10 cellular contexts compared by ENCODE assay signal in the genomic region with DNA sequence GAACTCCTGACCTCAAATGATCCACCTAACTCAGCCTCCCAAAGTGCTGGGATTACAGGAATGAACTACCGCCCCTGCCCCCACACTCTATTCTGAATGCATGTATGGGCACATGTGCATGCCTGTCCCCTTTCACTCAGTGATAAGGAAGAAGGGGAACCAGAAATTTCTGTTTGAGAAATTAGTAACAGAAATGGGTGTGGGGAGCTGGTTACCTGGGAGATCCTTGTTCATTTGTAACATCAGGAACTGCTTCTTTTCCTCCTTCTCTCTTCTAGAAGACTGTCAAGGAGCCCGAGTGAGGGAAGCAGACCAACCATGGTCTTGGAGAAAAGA. TPM values are rescaled to one million over a fixed set of nuclear protein-coding genes. Genes with fewer than 3 reads are reported as not detected.
DNase-seq lines count a peak whose midpoint lies in the region; ATAC-seq and TF ChIP-seq lines count a peak whose summit lies in the region.
"Had no signal": no experiment of that assay in that cellular context is flagged by ENCODE, and none has a peak within 500 bp of the region (broad histone marks: within the 10 kb centered on the region; RNA-seq: fewer than 3 reads in every experiment).

No MANE protein-coding gene starts in this region.

- no peak overlapping the region for H3K27ac Mint-ChIP-seq in nephron progenitor cell

- peaks cover 23% of the 10 kb centered on the region for H3K36me3 Mint-ChIP-seq in nephron progenitor cell (ENCODE audit: low read depth)

- peaks cover 39% of the 10 kb centered on the region for H3K4me1 Mint-ChIP-seq in nephron progenitor cell

- ATAC-seq in Right ventricle myocardium superior (ENCODE audit: poor library complexity) (no peak), HG03139 (IDR thresholded peaks at IDR 0.05; ENCODE audit: unreplicated experiment) (no peak)

- intact Hi-C loops in left ventricle myocardium inferior (cut with micrococcal nuclease) (no loop called here), Right ventricle myocardium superior (cut with DNase I) (no loop called here)

- no peaks in the 10 kb centered on the region for H3K9me3 Mint-ChIP-seq in nephron progenitor cell

- H3K9me3 ChIP-seq in left ventricle myocardium inferior (replicated peaks), result no peaks in the 10 kb centered on the region

- TF ChIP-seq CTCF in left ventricle myocardium inferior (IDR thresholded peaks at IDR 0.05; ENCODE audit: borderline replicate concordance) (no peak), nephron progenitor cell (IDR thresholded peaks at IDR 0.05) (no peak)

- peaks cover 67% of the 10 kb centered on the region for H3K4me1 ChIP-seq in left ventricle myocardium inferior

- H3K4me3 Mint-ChIP-seq in nephron progenitor cell, result peak overlapping the region; percentile 69

- no peak overlapping the region for H3K4me3 ChIP-seq in left ventricle myocardium inferior

- DNase-seq in left ventricle myocardium inferior (no peak), Right ventricle myocardium superior (no peak), caudate nucleus (lab: John Stamatoyannopoulos, UW) (no peak), nephron progenitor cell (no peak), ureter (ENCODE audit: low spot score) (peak; percentile 77), DMS53 treated with DMSO at 0.1 percent for 48 hours (lab: John Stamatoyannopoulos, UW; ENCODE audit: unreplicated experiment) (no peak), glomerular visceral epithelial cell (ENCODE audit: extremely low spot score) (no peak)
- DNase-seq: NCI-H187 treated with DMSO at 0.1 percent for 48 hours had no signal

- H3K36me3 ChIP-seq in left ventricle myocardium inferior, result peaks cover 12% of the 10 kb centered on the region

- H3K27ac ChIP-seq in left ventricle myocardium inferior (replicated peaks) (peak overlapping the region; percentile 99), caudate nucleus (ENCODE audit: low read depth, low read length) (peak overlapping the region; percentile 63)
- H3K27ac ChIP-seq: C4-2B had no signal

- no peaks in the 10 kb centered on the region for H3K27me3 Mint-ChIP-seq in nephron progenitor cell (ENCODE audit: low read depth, poor library complexity)

- H3K27me3 ChIP-seq in left ventricle myocardium inferior (ENCODE audit: low read depth), result no peaks in the 10 kb centered on the region

RNA-seq across cellular contexts. Expression of gene PPP1R3E, which starts 3.5 kb away (rescaled TPM):
- 9.0 TPM for total RNA-seq in left ventricle myocardium inferior
- total RNA-seq in Right ventricle myocardium superior, result 6.7 TPM
- total RNA-seq in ureter, result 28.2 TPM

RNA-seq across cellular contexts. Expression of gene BCL2L2, which starts 7.5 kb away (rescaled TPM):
- total RNA-seq in left ventricle myocardium inferior (37.5 TPM), Right ventricle myocardium superior (37.3 TPM), ureter (51.1 TPM)

RNA-seq across cellular contexts. Expression of gene HOMEZ, which starts 13.2 kb away (rescaled TPM):
- 9.1 TPM for total RNA-seq in left ventricle myocardium inferior
- total RNA-seq in Right ventricle myocardium superior, result 6.5 TPM
- total RNA-seq in ureter, result 32.7 TPM

RNA-seq across cellular contexts. Expression of gene PABPN1, which starts 22.1 kb away (rescaled TPM):
- total RNA-seq in left ventricle myocardium inferior (71.2 TPM), Right ventricle myocardium superior (67.7 TPM), ureter (178 TPM)

RNA-seq across cellular contexts. Expression of gene SLC22A17, which starts 53.5 kb away (rescaled TPM):
- total RNA-seq in left ventricle myocardium inferior (9.7 TPM), Right ventricle myocardium superior (10.3 TPM), ureter (35.3 TPM)
